2 cellular contexts compared by ENCODE assay signal in genomic region chr10:114623155-114623554, GRCh38.
TF ChIP-seq lines count a peak whose summit lies in the region.

No MANE protein-coding gene starts in this region.

TF ChIP-seq in HCT116, 20 proteins besides CTCF, POLR2A, EP300 and RAD21 (continued from another document):
- TF ChIP-seq REST (IDR thresholded peaks at IDR 0.05; ENCODE audit: low read depth) (no peak), SRF (IDR thresholded peaks at IDR 0.05; ENCODE audit: low read depth) (no peak), ZFX (IDR thresholded peaks at IDR 0.05) (no peak), YY1 (IDR thresholded peaks at IDR 0.05; ENCODE audit: extremely low read depth, insufficient replicate concordance, low read depth, low read length) (no peak), ZBTB33 (IDR thresholded peaks at IDR 0.05; ENCODE audit: extremely low read depth, insufficient replicate concordance, low read length) (no peak), ELF1 (IDR thresholded peaks at IDR 0.05; ENCODE audit: borderline replicate concordance, low read depth) (no peak), POLR2AphosphoS5 (IDR thresholded peaks at IDR 0.05; ENCODE audit: low read depth, low read length) (no peak), JUND (IDR thresholded peaks at IDR 0.05) (no peak), ATF3 (IDR thresholded peaks at IDR 0.05) (no peak)

TF ChIP-seq in WTC11, 78 proteins besides CTCF, POLR2A, EP300 and RAD21 (continued from another document):
- no peak for TF ChIP-seq E2F5 (CRISPR knock-in tag; IDR thresholded peaks at IDR 0.05)
- TF ChIP-seq ZNF671 (CRISPR knock-in tag; IDR thresholded peaks at IDR 0.05): no peak
- TF ChIP-seq ZNF532 (CRISPR knock-in tag; IDR thresholded peaks at IDR 0.05; ENCODE audit: borderline replicate concordance): no peak
- TF ChIP-seq FOXP1 (CRISPR knock-in tag; IDR thresholded peaks at IDR 0.05; ENCODE audit: borderline replicate concordance): no peak
- no peak for TF ChIP-seq ZNF396 (CRISPR knock-in tag; IDR thresholded peaks at IDR 0.05; ENCODE audit: borderline replicate concordance)
